ENCODE assay signal across 8 cellular contexts in the genomic region with DNA sequence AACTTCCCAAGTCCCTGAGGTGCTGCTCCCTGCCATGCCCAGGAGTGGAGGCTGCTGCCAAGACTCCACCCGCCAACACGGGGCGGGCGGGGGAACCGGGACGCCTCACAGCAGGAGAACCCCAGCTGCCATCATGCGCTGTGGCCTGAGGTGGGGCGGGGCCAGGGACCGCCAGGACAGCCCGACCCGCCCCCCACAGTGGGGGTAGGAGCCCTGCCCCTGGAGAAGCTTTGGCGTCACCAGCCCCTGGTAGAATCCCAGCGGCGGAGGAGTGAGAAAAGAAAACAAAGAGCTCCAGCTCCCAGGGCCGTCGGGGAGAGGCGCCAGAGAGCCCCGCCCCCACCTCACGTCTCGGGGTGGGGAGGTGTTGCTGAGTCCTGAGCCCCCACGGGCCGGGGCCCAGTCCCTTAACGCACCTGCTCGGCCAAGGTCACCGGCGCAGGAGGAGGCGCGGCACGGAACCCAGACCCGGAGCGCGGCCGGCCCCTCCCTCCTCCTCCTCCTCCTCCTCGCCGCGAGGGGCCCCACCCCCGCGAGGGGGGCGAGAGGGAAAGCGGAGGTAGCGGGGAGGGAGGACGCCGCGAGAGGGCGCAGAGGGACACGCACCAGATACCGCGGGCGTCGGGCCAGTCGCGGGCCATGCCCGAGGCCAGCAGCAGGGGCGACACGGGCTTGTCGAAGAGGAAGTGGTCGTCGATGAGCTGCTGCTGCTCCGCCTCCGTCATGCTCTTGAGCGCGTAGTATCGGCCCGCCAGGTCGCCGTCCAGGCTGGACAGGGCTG. TPM values are rescaled to one million over a fixed set of nuclear protein-coding genes. Genes with fewer than 3 reads are reported as not detected.
DNase-seq lines count a peak whose midpoint lies in the region; ATAC-seq and TF ChIP-seq lines count a peak whose summit lies in the region.

No MANE protein-coding gene starts in this region.

- peak; percentile 62 to 80 (median 75) for TF ChIP-seq POLR2A in body of pancreas (IDR thresholded peaks at IDR 0.05)

- H3K27ac ChIP-seq in body of pancreas, result peak overlapping the region; percentile 58 to 81 (median 80)

- ATAC-seq in body of pancreas, result peak; percentile 68

- no peaks in the 10 kb centered on the region for H3K9me3 ChIP-seq in body of pancreas

- DNase-seq in NCI-H187 (lab: John Stamatoyannopoulos, UW), result peak; percentile 22 to 64
- no peak for DNase-seq in NCI-H187 treated with DMSO at 0.1 percent for 48 hours (lab: John Stamatoyannopoulos, UW)
- peak; percentile 83 for DNase-seq in NCI-H1105 (lab: John Stamatoyannopoulos, UW)
- DNase-seq in T1000 (lab: John Stamatoyannopoulos, UW), result peak; percentile 67
- DNase-seq in body of pancreas, result peak; percentile 80 to 91 (median 89)
- no peak for DNase-seq in skeletal muscle cell (ENCODE audit: low read depth)
- DNase-seq in NK-92 (lab: John Stamatoyannopoulos, UW; ENCODE audit: unreplicated experiment), result no peak

- no peaks in the 10 kb centered on the region for H3K36me3 ChIP-seq in body of pancreas (replicated peaks in 1 of 2; ENCODE audit: insufficient read depth in 1 of 2, low read depth in 2 of 2)

- peaks cover 74% of the 10 kb centered on the region for H3K4me1 ChIP-seq in body of pancreas

- 2% methylated on average over 55 of the region's 66 CpGs; no CpG with 5 or more reads in 1 of the 2 donors for WGBS in body of pancreas, 2 donors

- H3K4me3 ChIP-seq in body of pancreas (peak overlapping the region; percentile 0 to 41), iPS-11a (ENCODE audit: low read depth, low read length) (peak overlapping the region; percentile 86), skeletal muscle cell (ENCODE audit: low read depth, low read length) (peak overlapping the region; percentile 51)

- intact Hi-C loops in body of pancreas (cut with DNase I), result no loop called here

- H3K27me3 ChIP-seq in body of pancreas, result no peaks in the 10 kb centered on the region

- TF ChIP-seq CTCF in body of pancreas (IDR thresholded peaks at IDR 0.05), result peak; percentile 27 to 80 (median 68)

RNA-seq across cellular contexts. Expression of gene CKB, which starts 1.8 kb away (rescaled TPM):
- 100 to 1,000 TPM in 1 of 2 donors, 10 to 100 TPM in 1; 92.1 to 146 TPM for total RNA-seq in body of pancreas

RNA-seq across cellular contexts. Expression of gene TRMT61A, which starts 8.1 kb away (rescaled TPM):
- 10 to 100 TPM in 1 of 2 donors, 1 to 10 TPM in 1; 7.9 to 10.4 TPM for total RNA-seq in body of pancreas

RNA-seq across cellular contexts. Expression of gene BAG5, which starts 41.6 kb away (rescaled TPM):
- total RNA-seq in body of pancreas, result 10 to 100 TPM in 1 of 2 donors, 1 to 10 TPM in 1; 9.9 to 11.9 TPM

RNA-seq across cellular contexts. Expression of gene COA8, which starts 41.9 kb away (rescaled TPM):
- total RNA-seq in body of pancreas, result 10 to 100 TPM; 15.2 to 32.2 TPM

Comparison
In these comparisons a context has a peak if more than half of its experiments do, and no peak if none do; other contexts are left out.
1. DNase-seq: peak in NCI-H187 (2 of 2), NCI-H1105 (single experiment), T1000 (single experiment) and body of pancreas (4 of 4); none in NCI-H187 treated with DMSO at 0.1 percent for 48 hours (single experiment), skeletal muscle cell (single experiment) and NK-92 (single experiment).
2. H3K4me3 ChIP-seq: peak in every context shown above with its lines; median percentile 86 in iPS-11a; 51 in skeletal muscle cell; 20 in body of pancreas.